ENCODE assay signal across 14 cellular contexts in genomic region chr12:100793182-100793581, GRCh38. TPM values are rescaled to one million over a fixed set of nuclear protein-coding genes. Genes with fewer than 3 reads are reported as not detected.
A peak's percentile ranks its signal among the peaks of the same experiment; 100 is the strongest.
DNase-seq lines count a peak whose midpoint lies in the region; ATAC-seq and TF ChIP-seq lines count a peak whose summit lies in the region.
"Had no signal": no experiment of that assay in that cellular context is flagged by ENCODE, and none has a peak within 500 bp of the region (broad histone marks: within the 10 kb centered on the region; RNA-seq: fewer than 3 reads in every experiment).

No MANE protein-coding gene starts in this region.

- no peaks in the 10 kb centered on the region for H3K27me3 Mint-ChIP-seq in neural progenitor cell (ENCODE audit: insufficient read depth, low read depth)

- H3K27ac Mint-ChIP-seq in neural progenitor cell: no peak overlapping the region

- no peak overlapping the region for H3K4me3 ChIP-seq in epithelial cell of esophagus (ENCODE audit: low read length)
- no peak overlapping the region for H3K4me3 ChIP-seq in osteoblast (ENCODE audit: insufficient read depth, low read length)
- H3K4me3 ChIP-seq in neural progenitor cell: no peak overlapping the region
- no peak overlapping the region for H3K4me3 ChIP-seq in WERI-Rb-1 (ENCODE audit: low read depth, low read length)
- H3K4me3 ChIP-seq: BLaER1 had no signal

- H3K27ac ChIP-seq in osteoblast (ENCODE audit: low read depth, low read length): no peak overlapping the region
- H3K27ac ChIP-seq in neural progenitor cell: no peak overlapping the region
- no peak overlapping the region for H3K27ac ChIP-seq in WERI-Rb-1
- H3K27ac ChIP-seq: BLaER1 had no signal

- no peak overlapping the region for H3K9ac ChIP-seq in neural progenitor cell
- H3K9ac ChIP-seq: BLaER1 had no signal

- ATAC-seq in HG03039 (IDR thresholded peaks at IDR 0.05; ENCODE audit: unreplicated experiment): no peak
- ATAC-seq: esophagus mucosa, left lobe of liver had no signal

- DNase-seq in COLO829 (ENCODE audit: low spot score): peak; percentile 9
- DNase-seq in RKO (ENCODE audit: low spot score): peak; percentile 28
- DNase-seq in epithelial cell of esophagus (ENCODE audit: low read depth): peak; percentile 36
- DNase-seq in osteoblast (ENCODE audit: insufficient read length, low spot score, missing footprints): peak; percentile 55
- DNase-seq in neural progenitor cell (ENCODE audit: low spot score): no peak
- DNase-seq in stimulated activated naive CD4-positive, alpha-beta T cell treated with Interleukin-2 at 50 U/mL for 16 hours (lab: John Stamatoyannopoulos, UW): no peak
- DNase-seq in WERI-Rb-1: no peak
- DNase-seq: dermis blood vessel endothelial cell, NCI-H2029, NCI-H510A treated with DMSO at 0.1 percent for 48 hours had no signal

- H2AFZ ChIP-seq in osteoblast (ENCODE audit: low read length): no peak overlapping the region
- no peak overlapping the region for H2AFZ ChIP-seq in neural progenitor cell (replicated peaks)

- H3K4me3 Mint-ChIP-seq in neural progenitor cell: no peak overlapping the region

- H3K9me3 ChIP-seq in osteoblast (ENCODE audit: low read depth, low read length): no peaks in the 10 kb centered on the region
- H3K9me3 ChIP-seq in neural progenitor cell (ENCODE audit: low read depth): no peaks in the 10 kb centered on the region
- H3K9me3 ChIP-seq in WERI-Rb-1 (ENCODE audit: severe bottlenecking): no peaks in the 10 kb centered on the region
- H3K9me3 ChIP-seq: BLaER1 had no signal

- H4K20me1 ChIP-seq in osteoblast (ENCODE audit: insufficient read depth, low read length) (no peaks in the 10 kb centered on the region), neural progenitor cell (ENCODE audit: low read depth) (no peaks in the 10 kb centered on the region)
- H4K20me1 ChIP-seq: BLaER1 had no signal

- H3K4me2 ChIP-seq in osteoblast (ENCODE audit: insufficient read depth, low read length) (no peak overlapping the region), neural progenitor cell (no peak overlapping the region)
- H3K4me2 ChIP-seq: BLaER1 had no signal

- peaks cover 2% of the 10 kb centered on the region for H3K9me3 Mint-ChIP-seq in neural progenitor cell

- H3K27me3 ChIP-seq in osteoblast (ENCODE audit: insufficient read depth, low read length) (no peaks in the 10 kb centered on the region), neural progenitor cell (no peaks in the 10 kb centered on the region), WERI-Rb-1 (ENCODE audit: insufficient read depth, low read depth, severe bottlenecking) (no peaks in the 10 kb centered on the region)
- H3K27me3 ChIP-seq: BLaER1 had no signal

- H3K79me2 ChIP-seq in osteoblast (ENCODE audit: insufficient read depth, low read length) (no peaks in the 10 kb centered on the region), neural progenitor cell (ENCODE audit: low read depth) (no peaks in the 10 kb centered on the region)

- TF ChIP-seq CTCF in epithelial cell of esophagus (IDR thresholded peaks at IDR 0.05; ENCODE audit: insufficient read depth, low read depth, low read length, missing control alignments) (no peak), osteoblast (IDR thresholded peaks at IDR 0.05; ENCODE audit: extremely low read depth, low read depth, low read length) (no peak), neural progenitor cell (IDR thresholded peaks at IDR 0.05) (no peak), WERI-Rb-1 (IDR thresholded peaks at IDR 0.05; ENCODE audit: low read depth, low read length) (no peak)

- peaks cover 3% of the 10 kb centered on the region for H3F3A ChIP-seq in neural progenitor cell (ENCODE audit: low read depth)

- H3K36me3 ChIP-seq in osteoblast (ENCODE audit: insufficient read depth, low read length) (no peaks in the 10 kb centered on the region), neural progenitor cell (no peaks in the 10 kb centered on the region), WERI-Rb-1 (no peaks in the 10 kb centered on the region)
- H3K36me3 ChIP-seq: BLaER1 had no signal

- peaks cover 50% of the 10 kb centered on the region for H3K4me1 Mint-ChIP-seq in neural progenitor cell

- H3K4me1 ChIP-seq in osteoblast (ENCODE audit: insufficient read depth, low read length): no peaks in the 10 kb centered on the region
- peaks cover 17% of the 10 kb centered on the region for H3K4me1 ChIP-seq in neural progenitor cell
- H3K4me1 ChIP-seq: BLaER1 had no signal

- no peaks in the 10 kb centered on the region for H3K36me3 Mint-ChIP-seq in neural progenitor cell

RNA-seq across cellular contexts. Expression of gene ANO4, which starts 1.4 kb away (rescaled TPM):
- not detected in 2 replicates for total RNA-seq in osteoblast
- 0.65 TPM in 1 of 2 replicates, not detected in the other for total RNA-seq in neural progenitor cell (ENCODE audit: low replicate concordance)
- total RNA-seq: esophagus mucosa had no signal

Comparison
In these comparisons a context has a peak if more than half of its experiments do, and no peak if none do; other contexts are left out.
1. DNase-seq: peak in COLO829 (single experiment), RKO (single experiment), epithelial cell of esophagus (single experiment) and osteoblast (single experiment); none in neural progenitor cell (single experiment), stimulated activated naive CD4-positive, alpha-beta T cell treated with Interleukin-2 at 50 U/mL for 16 hours (single experiment) and WERI-Rb-1 (single experiment).